Comparison of ENCODE assay signal across 8 cellular contexts in the genomic region with DNA sequence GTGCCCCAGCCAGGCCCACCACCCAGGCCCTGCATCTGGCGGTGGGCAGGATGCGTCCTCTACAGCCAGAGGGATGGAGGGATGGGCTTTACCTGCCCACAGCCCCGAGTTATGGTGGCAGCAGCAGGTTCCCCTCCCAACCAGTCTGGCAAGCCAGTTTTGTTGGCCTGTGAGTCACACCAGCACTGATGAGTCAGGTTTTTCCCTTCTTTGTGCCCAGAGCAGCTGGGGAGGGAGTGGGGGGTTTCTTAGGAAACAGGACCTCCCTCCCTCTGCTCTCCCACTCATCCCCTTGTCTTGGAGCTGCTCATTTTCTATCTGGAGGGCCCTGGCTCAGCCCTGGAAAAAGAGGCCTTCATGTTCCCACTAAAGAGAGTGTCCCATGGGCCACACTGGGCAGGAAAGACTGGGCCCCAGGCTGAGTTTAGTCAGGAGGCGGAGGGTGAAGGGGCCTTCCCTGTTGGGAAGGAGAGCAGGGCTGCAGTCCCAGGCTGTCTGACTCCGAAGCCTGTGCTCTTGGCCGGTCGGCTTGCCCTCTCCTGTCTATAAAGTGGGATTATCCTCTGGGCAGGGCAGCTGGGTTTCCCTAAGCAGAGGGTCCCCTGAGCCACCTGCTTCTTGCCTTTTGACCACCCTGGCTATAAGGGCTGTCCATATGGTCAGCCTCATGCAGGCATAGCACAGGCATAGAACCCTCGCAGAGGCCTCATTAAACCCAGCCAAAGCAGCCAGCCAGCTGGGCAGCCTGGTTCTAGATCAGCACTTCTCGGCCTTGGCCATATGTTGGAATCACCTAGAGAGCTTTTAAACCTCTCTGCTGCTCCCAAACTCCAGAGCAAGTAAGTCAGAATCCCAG. TPM values are rescaled to one million over a fixed set of nuclear protein-coding genes. Genes with fewer than 3 reads are reported as not detected.
DNase-seq lines count a peak whose midpoint lies in the region; TF ChIP-seq lines count a peak whose summit lies in the region.

No MANE protein-coding gene starts in this region.

- in situ Hi-C loops in astrocyte of the spinal cord (cut with HindIII; ENCODE audit: low sequenced_read_pairs): no loop called here

- no peaks in the 10 kb centered on the region for H3K9me3 ChIP-seq in PC-9 (ENCODE audit: insufficient read depth, low read depth)

- POLR2A ChIA-PET in PC-9 (lab: Charles Lee; ENCODE audit: unreplicated experiment): interaction anchor here (0.6 kb wide), 2 partner anchors 21 to 73 kb away, joined by 3 to 5 read pairs; no protein-coding TSS in a partner anchor

- TF ChIP-seq CTCF in PC-9 (conservative IDR thresholded peaks at IDR 0.05) (no peak), astrocyte of the spinal cord (IDR thresholded peaks at IDR 0.05; ENCODE audit: low read depth, low read length) (no peak)

- H3K4me3 ChIP-seq in PC-9: peak overlapping the region; percentile 10; the same call in 1 of the 2 replicates
- no peak overlapping the region for H3K4me3 ChIP-seq in astrocyte of the spinal cord (ENCODE audit: low read depth, low read length)
- no peak overlapping the region for H3K4me3 ChIP-seq in skin epidermis

- TSS peak; percentile 73 for BruUV-seq in PC-9 (replicated peaks; lab: Mats Ljungman, UMichigan)

- H3F3A ChIP-seq in PC-9 (ENCODE audit: insufficient read depth, low read depth): peaks cover 28% of the 10 kb centered on the region

- CTCF ChIA-PET in PC-9 (lab: Charles Lee): interaction anchor here (0.6 kb wide), 1 partner anchor 11 kb away, joined by 3 read pairs; no protein-coding TSS in a partner anchor

- DNase-seq in ELF-1 (ENCODE audit: low read depth, low spot score) (peak; percentile 90), PC-9 (peak; percentile 82 to 86), astrocyte of the spinal cord (ENCODE audit: low read depth, low spot score) (peak; percentile 97), iPS-NIHi11 (ENCODE audit: low spot score) (peak; percentile 56), NCI-H2196 (lab: John Stamatoyannopoulos, UW; ENCODE audit: unreplicated experiment) (no peak), GM19238 (ENCODE audit: insufficient read length, low spot score) (no peak)
- DNase-seq in effector CD4-positive, alpha-beta T cell: no peak

- H3K27me3 ChIP-seq in PC-9 (ENCODE audit: insufficient read depth, low read depth): no peaks in the 10 kb centered on the region

- H3K4me1 ChIP-seq in PC-9 (replicated peaks; ENCODE audit: insufficient read depth): peaks cover 50% of the 10 kb centered on the region

- H4K20me1 ChIP-seq in PC-9 (ENCODE audit: insufficient read depth): no peaks in the 10 kb centered on the region

- intact Hi-C loops in PC-9 (cut with micrococcal nuclease; ENCODE audit: unreplicated experiment): loop anchor here (1.0 to 2.0 kb wide), 2 partner anchors 32 to 44 kb away; a partner anchor contains a TSS

- no peaks in the 10 kb centered on the region for H3K9me2 ChIP-seq in PC-9 (ENCODE audit: insufficient read depth)

- H3K36me3 ChIP-seq in PC-9 (ENCODE audit: low read depth): no peaks in the 10 kb centered on the region

- no peak overlapping the region for H2AFZ ChIP-seq in PC-9

- H3K27ac ChIP-seq in PC-9 (peak overlapping the region; percentile 80), skin epidermis (peak overlapping the region; percentile 31 to 100 (median 93))

- no peaks in the 10 kb centered on the region for H3K79me2 ChIP-seq in PC-9 (ENCODE audit: low read depth)

- peak overlapping the region; percentile 59 for H3K4me2 ChIP-seq in PC-9

RNA-seq across cellular contexts. Expression of a gene that starts 30.2 kb away (rescaled TPM):
- total RNA-seq in PC-9 (2021): 5.5 and 8.4 TPM in 2 replicates

RNA-seq across cellular contexts. Expression of a gene that starts 41.8 kb away (rescaled TPM):
- 3.4 and 4.4 TPM in 2 replicates for total RNA-seq in PC-9 (2021)

RNA-seq across cellular contexts. Expression of a gene that starts 43.7 kb away (rescaled TPM):
- total RNA-seq in PC-9 (2021): 17.1 and 21.2 TPM in 2 replicates

RNA-seq across cellular contexts. Expression of a gene that starts 44.2 kb away (rescaled TPM):
- total RNA-seq in PC-9 (2021): 42.4 and 42.7 TPM in 2 replicates

RNA-seq across cellular contexts. Expression of a gene that starts 47.1 kb away (rescaled TPM):
- 0.45 and 0.59 TPM in 2 replicates for total RNA-seq in PC-9 (2021)

Comparison
In these comparisons a context has a peak if more than half of its experiments do, and no peak if none do; other contexts are left out.
1. DNase-seq: peak in ELF-1 (single experiment), PC-9 (2 of 2), astrocyte of the spinal cord (single experiment) and iPS-NIHi11 (single experiment); none in NCI-H2196 (single experiment), GM19238 (single experiment) and effector CD4-positive, alpha-beta T cell (single experiment).